Comparison of ENCODE assay signal across 27 cellular contexts in genomic region chr5:174446988-174447387, GRCh38.
"Had no signal": no experiment of that assay in that cellular context is flagged by ENCODE, and none has a peak within 500 bp of the region (broad histone marks: within the 10 kb centered on the region; RNA-seq: fewer than 3 reads in every experiment).

No MANE protein-coding gene starts in this region.

- H3K4me3 Mint-ChIP-seq: effector memory CD8-positive, alpha-beta T cell; memory B cell; mesothelial cell of epicardium; naive thymus-derived CD4-positive, alpha-beta T cell; stimulated activated effector memory CD8-positive, alpha-beta T cell treated with anti-CD3 and anti-CD28 coated beads, Interleukin-12 subunit alpha, Interleukin-12 subunit beta, amount 100 ng/mL, for 72 hours had no signal

- H3K27me3 ChIP-seq: pancreas, right lobe of liver, thyroid gland, upper lobe of left lung had no signal

- H3K36me3 Mint-ChIP-seq: memory B cell; mesothelial cell of epicardium; naive thymus-derived CD4-positive, alpha-beta T cell; stimulated activated effector memory CD8-positive, alpha-beta T cell treated with anti-CD3 and anti-CD28 coated beads, Interleukin-12 subunit alpha, Interleukin-12 subunit beta, amount 100 ng/mL, for 72 hours had no signal

- H3K36me3 ChIP-seq: esophagus squamous epithelium, heart right ventricle, neutrophil, pancreas, right lobe of liver, stomach, thyroid gland, upper lobe of left lung had no signal

- H3K4me1 ChIP-seq: esophagus squamous epithelium, heart right ventricle, pancreas, right lobe of liver, stomach, thyroid gland, upper lobe of left lung had no signal

- H3K27me3 Mint-ChIP-seq: effector memory CD8-positive, alpha-beta T cell had no signal

- H3K4me2 ChIP-seq: smooth muscle cell had no signal

- H3K27ac Mint-ChIP-seq: effector memory CD8-positive, alpha-beta T cell; memory B cell; mesothelial cell of epicardium; naive thymus-derived CD4-positive, alpha-beta T cell; stimulated activated effector memory CD8-positive, alpha-beta T cell treated with anti-CD3 and anti-CD28 coated beads, Interleukin-12 subunit alpha, Interleukin-12 subunit beta, amount 100 ng/mL, for 72 hours had no signal

- H3K9me3 ChIP-seq: esophagus squamous epithelium, mucosa of descending colon, neutrophil, pancreas, right lobe of liver, thyroid gland had no signal

- H3K4me1 Mint-ChIP-seq: memory B cell; stimulated activated effector memory CD8-positive, alpha-beta T cell treated with anti-CD3 and anti-CD28 coated beads, Interleukin-12 subunit alpha, Interleukin-12 subunit beta, amount 100 ng/mL, for 72 hours had no signal

- DNase-seq: cerebellar nuclear complex; cortex of kidney; effector memory CD8-positive, alpha-beta T cell; erythroblast; esophagus squamous epithelium; foreskin melanocyte; glutamatergic neuron; heart right ventricle; hippocampal formation; left ventricle myocardium superior; mucosa of descending colon; naive thymus-derived CD4-positive, alpha-beta T cell; pancreas; right lobe of liver; stimulated activated CD4-positive, alpha-beta T cell treated with anti-CD3 and anti-CD28 coated beads, Interleukin-12 subunit alpha, Interleukin-12 subunit beta, amount 100 ng/mL, for 4 hours; stimulated activated CD4-positive, alpha-beta T cell treated with anti-CD3 and anti-CD28 coated beads, Interleukin-2, amount 100 ng/mL, for 24 hours; stimulated activated CD4-positive, alpha-beta T cell treated with anti-CD3 and anti-CD28 coated beads, Interleukin-4, amount 100 ng/mL, for 24 hours; stimulated activated naive CD4-positive, alpha-beta T cell treated with Interleukin-2 at 50 U/mL for 16 hours; stomach; thyroid gland; upper lobe of left lung had no signal

- ATAC-seq: effector memory CD8-positive, alpha-beta T cell; heart right ventricle; left ventricle myocardium superior; mucosa of descending colon; naive thymus-derived CD4-positive, alpha-beta T cell; pancreas; right lobe of liver; stimulated activated effector memory CD8-positive, alpha-beta T cell treated with anti-CD3 and anti-CD28 coated beads, Interleukin-12 subunit alpha, Interleukin-12 subunit beta, amount 100 ng/mL, for 72 hours had no signal

- H3K27ac ChIP-seq: esophagus squamous epithelium, heart right ventricle, neutrophil, pancreas, right lobe of liver, stomach, thyroid gland, upper lobe of left lung had no signal

- H3K4me3 ChIP-seq: esophagus squamous epithelium, heart right ventricle, lung, mucosa of descending colon, pancreas, right lobe of liver, smooth muscle cell, stomach, thyroid gland, upper lobe of left lung had no signal
